Comparison of ENCODE assay signal across 1 cellular context in the genomic region with DNA sequence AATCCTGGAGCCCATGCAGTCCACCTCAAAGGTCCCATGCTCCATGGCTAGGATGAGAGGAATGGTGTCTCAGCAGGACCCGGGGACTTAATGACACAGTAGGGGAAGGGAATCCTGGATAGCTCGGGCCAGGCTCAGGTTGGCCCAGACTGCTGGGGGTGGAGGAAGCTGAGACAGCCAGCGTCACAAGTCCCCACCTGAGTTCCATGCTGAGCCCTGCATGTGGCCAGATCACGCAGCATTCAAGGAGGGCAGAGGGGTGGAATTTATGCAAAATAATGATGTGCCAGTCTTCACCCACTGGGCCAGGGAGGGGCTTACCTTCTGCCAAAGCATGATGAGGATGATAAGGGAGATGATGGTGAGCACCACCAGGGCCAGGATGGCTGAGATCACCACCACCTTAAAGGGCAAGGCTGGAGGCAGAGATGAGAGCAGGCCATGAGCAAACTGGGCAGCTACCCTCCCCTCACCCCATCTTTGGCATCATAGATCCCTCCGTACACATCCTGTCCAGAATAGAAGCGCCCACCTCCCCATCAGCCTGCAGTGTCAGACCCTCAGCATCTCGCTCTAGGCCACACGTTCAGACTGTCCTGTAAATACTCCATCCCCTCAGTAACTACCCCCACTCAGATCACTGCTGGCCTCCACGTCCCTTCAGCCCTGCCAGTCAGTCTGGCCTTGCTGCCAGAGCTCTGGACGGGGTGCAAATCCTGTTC.
TF ChIP-seq lines count a peak whose summit lies in the region.

No MANE protein-coding gene starts in this region.

TF ChIP-seq in WTC11, 78 proteins besides CTCF, POLR2A, EP300 and RAD21:
- TF ChIP-seq, protein P1, sequence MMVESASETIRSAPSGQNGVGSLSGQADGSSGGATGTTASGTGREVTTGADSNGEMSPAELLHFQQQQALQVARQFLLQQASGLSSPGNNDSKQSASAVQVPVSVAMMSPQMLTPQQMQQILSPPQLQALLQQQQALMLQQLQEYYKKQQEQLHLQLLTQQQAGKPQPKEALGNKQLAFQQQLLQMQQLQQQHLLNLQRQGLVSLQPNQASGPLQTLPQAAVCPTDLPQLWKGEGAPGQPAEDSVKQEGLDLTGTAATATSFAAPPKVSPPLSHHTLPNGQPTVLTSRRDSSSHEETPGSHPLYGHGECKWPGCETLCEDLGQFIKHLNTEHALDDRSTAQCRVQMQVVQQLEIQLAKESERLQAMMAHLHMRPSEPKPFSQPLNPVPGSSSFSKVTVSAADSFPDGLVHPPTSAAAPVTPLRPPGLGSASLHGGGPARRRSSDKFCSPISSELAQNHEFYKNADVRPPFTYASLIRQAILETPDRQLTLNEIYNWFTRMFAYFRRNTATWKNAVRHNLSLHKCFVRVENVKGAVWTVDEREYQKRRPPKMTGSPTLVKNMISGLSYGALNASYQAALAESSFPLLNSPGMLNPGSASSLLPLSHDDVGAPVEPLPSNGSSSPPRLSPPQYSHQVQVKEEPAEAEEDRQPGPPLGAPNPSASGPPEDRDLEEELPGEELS (CRISPR knock-in tag; IDR thresholded peaks at IDR 0.05) = no peak
- TF ChIP-seq ZNF423 (CRISPR knock-in tag; IDR thresholded peaks at IDR 0.05) = peak; percentile 24; the same call in 1 of the 2 replicates
- TF ChIP-seq JUN (CRISPR knock-in tag; IDR thresholded peaks at IDR 0.05) = no peak
